Comparison of ENCODE assay signal across 8 cellular contexts in the genomic region with DNA sequence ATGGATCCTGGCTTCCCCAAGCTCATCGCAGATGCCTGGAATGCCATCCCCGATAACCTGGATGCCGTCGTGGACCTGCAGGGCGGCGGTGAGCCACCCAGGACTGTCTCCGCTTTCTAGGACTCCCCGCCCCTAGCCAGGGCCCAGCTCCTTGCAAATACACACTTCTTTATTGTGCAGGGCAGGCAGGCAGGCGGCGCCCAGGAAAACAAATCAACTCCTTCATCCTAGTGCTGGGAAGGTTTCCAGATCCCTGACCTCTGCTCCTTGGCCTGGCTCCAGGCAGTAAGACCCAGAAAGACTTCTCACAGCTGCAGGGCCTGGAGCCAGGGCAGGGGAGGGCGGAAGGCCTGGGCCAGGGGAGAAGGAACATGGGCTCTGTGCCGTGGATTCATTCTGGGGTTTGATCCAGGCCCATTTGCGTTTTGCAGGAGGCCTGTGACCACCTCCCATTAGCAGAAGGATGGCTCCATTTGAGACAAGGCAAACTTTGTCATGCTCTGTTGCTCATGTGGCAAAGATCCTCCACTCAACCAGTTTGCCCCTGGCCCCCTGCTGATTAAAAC. TPM values are rescaled to one million over a fixed set of nuclear protein-coding genes. Genes with fewer than 3 reads are reported as not detected.
DNase-seq lines count a peak whose midpoint lies in the region; ATAC-seq and TF ChIP-seq lines count a peak whose summit lies in the region.

No MANE protein-coding gene starts in this region.

- intact Hi-C loops in activated CD4-positive, alpha-beta memory T cell treated with anti-CD3 and anti-CD28 coated beads for 36 hours (cut with micrococcal nuclease), result no loop called here

- H3K4me1 ChIP-seq in RWPE2 (ENCODE audit: insufficient read depth, poor library complexity, severe bottlenecking), result peaks cover 46% of the 10 kb centered on the region
- peaks cover 0 to 64% (median 23%) of the 10 kb centered on the region in 3 donors for H3K4me1 ChIP-seq in gastroesophageal sphincter

- peaks cover 6 to 23% of the 10 kb centered on the region in 2 donors for H3K27me3 Mint-ChIP-seq in natural killer cell treated with Interleukin-12 subunit alpha and Interleukin-12 subunit beta and Interleukin-15 and Interleukin-18, amount 100 ng/mL, for 72 hours
- H3K27me3 Mint-ChIP-seq in activated CD4-positive, alpha-beta memory T cell treated with anti-CD3 and anti-CD28 coated beads for 36 hours, result peaks cover 12% of the 10 kb centered on the region

- in situ Hi-C loops in GM13976 (cut with MboI; ENCODE audit: low sequenced_read_pairs, unreplicated experiment), result no loop called here

- no peaks in the 10 kb centered on the region for H3K9me3 Mint-ChIP-seq in natural killer cell treated with Interleukin-12 subunit alpha and Interleukin-12 subunit beta and Interleukin-15 and Interleukin-18, amount 100 ng/mL, for 72 hours
- H3K9me3 Mint-ChIP-seq in activated CD4-positive, alpha-beta memory T cell treated with anti-CD3 and anti-CD28 coated beads for 36 hours, result no peaks in the 10 kb centered on the region

- H3K27ac Mint-ChIP-seq in natural killer cell treated with Interleukin-12 subunit alpha and Interleukin-12 subunit beta and Interleukin-15 and Interleukin-18, amount 100 ng/mL, for 72 hours, result no peak overlapping the region
- no peak overlapping the region for H3K27ac Mint-ChIP-seq in activated CD4-positive, alpha-beta memory T cell treated with anti-CD3 and anti-CD28 coated beads for 36 hours

- ATAC-seq in RWPE2 (ENCODE audit: low read depth) (peak; percentile 58), gastroesophageal sphincter (peak; percentile 86), HG03520 (IDR thresholded peaks at IDR 0.05; ENCODE audit: unreplicated experiment) (no peak)
- no peak for ATAC-seq in natural killer cell treated with Interleukin-12 subunit alpha and Interleukin-12 subunit beta and Interleukin-15 and Interleukin-18, amount 100 ng/mL, for 72 hours

- DNase-seq in GM13976 (ENCODE audit: low spot score) (peak; percentile 7), RWPE2 (ENCODE audit: low spot score) (no peak), pons (ENCODE audit: low spot score) (peak; percentile 99), NAMALWA (ENCODE audit: low spot score) (no peak)
- no peak for DNase-seq in natural killer cell treated with Interleukin-12 subunit alpha and Interleukin-12 subunit beta and Interleukin-15 and Interleukin-18, amount 100 ng/mL, for 72 hours (ENCODE audit: low spot score)
- DNase-seq in activated CD4-positive, alpha-beta memory T cell treated with anti-CD3 and anti-CD28 coated beads for 36 hours, result no peak

- no peak for TF ChIP-seq EP300 in gastroesophageal sphincter (IDR thresholded peaks at IDR 0.05)

- H3K4me3 ChIP-seq in RWPE2 (ENCODE audit: severe bottlenecking), result no peak overlapping the region
- H3K4me3 ChIP-seq in gastroesophageal sphincter, result no peak overlapping the region

- POLR2A ChIA-PET in activated CD4-positive, alpha-beta memory T cell treated with anti-CD3 and anti-CD28 coated beads for 36 hours (lab: Charles Lee), result no interaction called here

- CTCF ChIA-PET in activated CD4-positive, alpha-beta memory T cell treated with anti-CD3 and anti-CD28 coated beads for 36 hours (lab: Charles Lee), result no interaction called here

- TF ChIP-seq POLR2A in gastroesophageal sphincter (IDR thresholded peaks at IDR 0.05), result no peak

- 0% methylated on average over 2 of the region's 13 CpGs; no CpG with 5 or more reads in 1 of the 2 donors for WGBS in gastroesophageal sphincter (ENCODE audit: low coverage in 1 of 2), 2 donors

- H3K4me1 Mint-ChIP-seq in natural killer cell treated with Interleukin-12 subunit alpha and Interleukin-12 subunit beta and Interleukin-15 and Interleukin-18, amount 100 ng/mL, for 72 hours (ENCODE audit: low read depth in 2 of 2), result no peaks in the 10 kb centered on the region
- H3K4me1 Mint-ChIP-seq in activated CD4-positive, alpha-beta memory T cell treated with anti-CD3 and anti-CD28 coated beads for 36 hours (ENCODE audit: low read depth), result peaks cover 11% of the 10 kb centered on the region

- H3K4me3 Mint-ChIP-seq in natural killer cell treated with Interleukin-12 subunit alpha and Interleukin-12 subunit beta and Interleukin-15 and Interleukin-18, amount 100 ng/mL, for 72 hours, result no peak overlapping the region
- H3K4me3 Mint-ChIP-seq in activated CD4-positive, alpha-beta memory T cell treated with anti-CD3 and anti-CD28 coated beads for 36 hours, result no peak overlapping the region

- TF ChIP-seq CTCF in GM13976 (IDR thresholded peaks at IDR 0.05; ENCODE audit: borderline replicate concordance, control extremely low read depth, extremely low read depth, insufficient read depth, missing control alignments) (no peak), RWPE2 (IDR thresholded peaks at IDR 0.05; ENCODE audit: poor library complexity, severe bottlenecking) (no peak), gastroesophageal sphincter (IDR thresholded peaks at IDR 0.05) (peak in 2 of 4 experiments; percentile 3 to 40)

- H3K9me3 ChIP-seq in RWPE2 (ENCODE audit: severe bottlenecking), result no peaks in the 10 kb centered on the region
- no peaks in the 10 kb centered on the region for H3K9me3 ChIP-seq in gastroesophageal sphincter

- H3K27me3 ChIP-seq in RWPE2 (ENCODE audit: insufficient read depth, poor library complexity, severe bottlenecking) (no peaks in the 10 kb centered on the region), gastroesophageal sphincter (no peaks in the 10 kb centered on the region)

- H3K36me3 Mint-ChIP-seq in natural killer cell treated with Interleukin-12 subunit alpha and Interleukin-12 subunit beta and Interleukin-15 and Interleukin-18, amount 100 ng/mL, for 72 hours, result no peaks in the 10 kb centered on the region
- no peaks in the 10 kb centered on the region for H3K36me3 Mint-ChIP-seq in activated CD4-positive, alpha-beta memory T cell treated with anti-CD3 and anti-CD28 coated beads for 36 hours

- peak overlapping the region; percentile 93 for H3K27ac ChIP-seq in RWPE2 (ENCODE audit: poor library complexity, severe bottlenecking)
- H3K27ac ChIP-seq in gastroesophageal sphincter, result peak overlapping the region in 3 of 4 donors; percentile 45 to 64 (median 52)

- no peaks in the 10 kb centered on the region for H3K36me3 ChIP-seq in RWPE2 (ENCODE audit: low read depth)
- peaks cover 0 to 30% of the 10 kb centered on the region in 2 donors for H3K36me3 ChIP-seq in gastroesophageal sphincter

RNA-seq across cellular contexts. Expression of gene LPCAT2, which starts 6.0 kb away (rescaled TPM):
- total RNA-seq in gastroesophageal sphincter, result 10 to 100 TPM in 3 of 4 donors, 1 to 10 TPM in 1; 8.0 to 27.1 (median 18.0) TPM
- total RNA-seq in natural killer cell treated with Interleukin-12 subunit alpha and Interleukin-12 subunit beta and Interleukin-15 and Interleukin-18, amount 100 ng/mL, for 72 hours, result 1 to 10 TPM in 1 of 2 donors, under 1 TPM in 1; 0.31 to 2.9 TPM
- under 1 TPM; 0.12 to 0.40 TPM for total RNA-seq in activated CD4-positive, alpha-beta memory T cell treated with anti-CD3 and anti-CD28 coated beads for 36 hours

RNA-seq across cellular contexts. Expression of gene MMP2, which starts 23.9 kb away (rescaled TPM):
- total RNA-seq in gastroesophageal sphincter, result 100 to 1,000 TPM; 155 to 309 (median 265) TPM
- not detected for total RNA-seq in natural killer cell treated with Interleukin-12 subunit alpha and Interleukin-12 subunit beta and Interleukin-15 and Interleukin-18, amount 100 ng/mL, for 72 hours
- not detected for total RNA-seq in activated CD4-positive, alpha-beta memory T cell treated with anti-CD3 and anti-CD28 coated beads for 36 hours

Comparison
In these comparisons a context has a peak if more than half of its experiments do, and no peak if none do; other contexts are left out.
1. DNase-seq: peak in GM13976 (single experiment) and pons (single experiment); none in RWPE2 (single experiment), natural killer cell treated with Interleukin-12 subunit alpha and Interleukin-12 subunit beta and Interleukin-15 and Interleukin-18, amount 100 ng/mL, for 72 hours (single experiment), NAMALWA (single experiment) and activated CD4-positive, alpha-beta memory T cell treated with anti-CD3 and anti-CD28 coated beads for 36 hours (single experiment).
2. ATAC-seq: peak in RWPE2 (single experiment) and gastroesophageal sphincter (single experiment); none in natural killer cell treated with Interleukin-12 subunit alpha and Interleukin-12 subunit beta and Interleukin-15 and Interleukin-18, amount 100 ng/mL, for 72 hours (0 of 2) and HG03520 (single experiment).
3. RNA of gene MMP2, which starts 23.9 kb away (total RNA-seq): 155 to 309 TPM in gastroesophageal sphincter; not detected in natural killer cell treated with Interleukin-12 subunit alpha and Interleukin-12 subunit beta and Interleukin-15 and Interleukin-18, amount 100 ng/mL, for 72 hours and not detected in activated CD4-positive, alpha-beta memory T cell treated with anti-CD3 and anti-CD28 coated beads for 36 hours; every median in the first group is over 100 times any median in the second.